Comparison of ENCODE assay signal across 12 cellular contexts in the genomic region with DNA sequence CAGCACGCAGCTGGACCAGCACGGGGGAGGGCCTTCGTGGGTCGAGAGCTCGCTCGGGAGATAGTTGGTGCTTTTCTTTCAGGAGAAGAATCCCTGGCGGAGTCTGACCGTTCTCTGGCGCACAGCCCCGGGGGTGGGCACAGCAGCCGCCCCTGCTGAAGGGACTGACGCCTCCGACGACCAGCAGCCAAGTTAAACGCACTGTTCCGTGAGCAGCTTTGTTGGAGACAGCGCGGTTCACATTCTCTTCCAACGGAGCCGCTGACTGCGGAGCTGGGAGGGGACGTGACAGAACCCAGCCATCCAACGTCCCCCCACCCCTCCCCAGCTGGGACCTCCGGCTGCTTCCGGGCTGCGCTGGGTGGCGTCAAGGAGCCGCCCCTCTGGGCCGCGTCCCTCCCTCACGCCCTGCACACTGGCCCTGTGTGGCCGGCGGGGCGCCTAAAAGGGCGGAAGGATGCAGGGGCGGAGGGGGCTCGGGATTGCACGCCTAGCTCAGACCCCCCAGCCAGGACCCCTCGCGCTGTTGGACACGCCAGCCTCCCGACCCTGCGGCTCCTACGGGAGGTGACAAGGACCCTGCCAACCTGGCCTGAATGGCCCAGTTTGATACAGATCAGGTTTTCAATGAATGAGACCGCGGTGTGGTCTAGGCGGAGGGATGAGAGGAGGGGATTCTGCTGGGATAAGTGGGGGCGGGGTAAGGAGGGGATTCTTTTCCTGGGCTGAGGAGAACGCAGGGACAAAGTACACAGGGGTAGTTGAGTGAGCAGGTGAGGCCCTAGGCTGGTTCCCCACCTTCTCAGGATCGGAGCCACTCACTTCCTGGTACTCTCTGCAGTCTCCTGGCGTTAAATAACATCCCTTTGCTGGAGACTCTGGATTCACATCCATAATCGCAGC. TPM values are rescaled to one million over a fixed set of nuclear protein-coding genes. Genes with fewer than 3 reads are reported as not detected.
DNase-seq lines count a peak whose midpoint lies in the region; ATAC-seq and TF ChIP-seq lines count a peak whose summit lies in the region.
"Had no signal": no experiment of that assay in that cellular context is flagged by ENCODE, and none has a peak within 500 bp of the region (broad histone marks: within the 10 kb centered on the region; RNA-seq: fewer than 3 reads in every experiment).

No MANE protein-coding gene starts in this region.

- H3K27me3 ChIP-seq in mammary epithelial cell (ENCODE audit: insufficient read depth, low read length) (no peaks in the 10 kb centered on the region), right cardiac atrium (ENCODE audit: control insufficient read depth, insufficient read depth) (no peaks in the 10 kb centered on the region), sigmoid colon (peaks cover 0 to 16% (median 0%) of the 10 kb centered on the region in 3 donors)

- BruUV-seq in mammary epithelial cell (replicated peaks; lab: Mats Ljungman, UMichigan): no TSS peak

- TF ChIP-seq CTCF in mammary epithelial cell (conservative IDR thresholded peaks at IDR 0.05 in 1 of 2, IDR thresholded peaks at IDR 0.05 in 1 of 2; ENCODE audit: extremely low read depth in 1 of 2, insufficient read depth in 1 of 2, low read depth in 1 of 2, low read length in 2 of 2) (no peak), sigmoid colon (IDR thresholded peaks at IDR 0.05) (no peak)

- in situ Hi-C loops in mammary epithelial cell (cut with MboI; ENCODE audit: low sequenced_read_pairs in 2 of 2): loop anchor here in 1 of 2 donors (25.0 kb wide), 1 partner anchor 338 kb away; no protein-coding TSS in a partner anchor

- CTCF ChIA-PET in mammary epithelial cell (lab: Charles Lee; ENCODE audit: low non-redundant PET): no interaction called here

- H3K9me3 ChIP-seq in mammary epithelial cell (replicated peaks; ENCODE audit: insufficient read depth, low read length) (no peaks in the 10 kb centered on the region), right cardiac atrium (ENCODE audit: control insufficient read depth, low read length) (no peaks in the 10 kb centered on the region), sigmoid colon (no peaks in the 10 kb centered on the region)

- peak overlapping the region; percentile 18 for H3K4me2 ChIP-seq in mammary epithelial cell (ENCODE audit: insufficient read depth, low read depth, low read length)

- H3K4me3 ChIP-seq in mammary epithelial cell (replicated peaks in 1 of 3; ENCODE audit: insufficient read depth in 1 of 3, low read depth in 2 of 3, low read length in 3 of 3): no peak overlapping the region
- peak overlapping the region; percentile 4 for H3K4me3 ChIP-seq in right cardiac atrium (ENCODE audit: low read length)
- H3K4me3 ChIP-seq in sigmoid colon: peak overlapping the region in 3 of 4 donors; percentile 34 to 47 (median 46)

- TF ChIP-seq POLR2A in sigmoid colon (IDR thresholded peaks at IDR 0.05): no peak

- peaks cover 4% of the 10 kb centered on the region for H3K4me1 ChIP-seq in mammary epithelial cell (ENCODE audit: insufficient read depth, low read length)
- no peaks in the 10 kb centered on the region for H3K4me1 ChIP-seq in right cardiac atrium (ENCODE audit: control insufficient read depth, insufficient read depth, low read length)
- peaks cover 0 to 7% (median 0%) of the 10 kb centered on the region in 4 donors for H3K4me1 ChIP-seq in sigmoid colon

- dilution Hi-C loops in mammary epithelial cell (cut with HindIII; ENCODE audit: low sequenced_read_pairs): no loop called here

- TF ChIP-seq EP300 in sigmoid colon (IDR thresholded peaks at IDR 0.05): no peak

- H3K27ac ChIP-seq in mammary epithelial cell (ENCODE audit: insufficient read depth, low read depth, low read length) (no peak overlapping the region), right cardiac atrium (ENCODE audit: low read length) (no peak overlapping the region), sigmoid colon (no peak overlapping the region)

- ATAC-seq in right cardiac atrium (peak; percentile 72 to 87), GM21786 (IDR thresholded peaks at IDR 0.05; ENCODE audit: unreplicated experiment) (no peak), GM21576 (IDR thresholded peaks at IDR 0.05; ENCODE audit: unreplicated experiment) (no peak)

- peaks cover 7% of the 10 kb centered on the region for H3K79me2 ChIP-seq in mammary epithelial cell (ENCODE audit: insufficient read depth, low read length)

- no peak overlapping the region for H2AFZ ChIP-seq in mammary epithelial cell (ENCODE audit: low read depth, low read length)

- peaks cover 3% of the 10 kb centered on the region for H3K36me3 ChIP-seq in mammary epithelial cell (ENCODE audit: insufficient read depth, low read length)
- H3K36me3 ChIP-seq in sigmoid colon: no peaks in the 10 kb centered on the region

- intact Hi-C loops in mammary epithelial cell (cut with micrococcal nuclease): no loop called here
- intact Hi-C loops in right cardiac atrium (cut with DNase I): no loop called here
- intact Hi-C loops in sigmoid colon (cut with DNase I): no loop called here

- 33% methylated on average over 6 of the region's 52 CpGs for WGBS in mammary epithelial cell (ENCODE audit: low coverage, missing lambda C conversion rate)
- WGBS in right cardiac atrium: 26% methylated on average over 52 of the region's 52 CpGs
- WGBS in sigmoid colon, 2 donors: 62 to 74% methylated on average over 52 of the region's 52 CpGs

- H4K20me1 ChIP-seq in mammary epithelial cell (ENCODE audit: insufficient read depth, low read length): no peaks in the 10 kb centered on the region

- peak; percentile 26 for DNase-seq in AG20443 (ENCODE audit: low spot score)
- no peak for DNase-seq in mammary epithelial cell
- DNase-seq in right cardiac atrium: peak; percentile 31 to 62 (median 52)
- DNase-seq in sigmoid colon: no peak
- no peak for DNase-seq in NCI-H82 (lab: John Stamatoyannopoulos, UW)
- DNase-seq in NCI-H146 (lab: John Stamatoyannopoulos, UW): no peak
- DNase-seq: amniotic stem cell, kidney glomerular epithelial cell, NCI-H2081 had no signal

- H3K9ac ChIP-seq in mammary epithelial cell (ENCODE audit: insufficient read depth, low read length): no peak overlapping the region

RNA-seq across cellular contexts. Expression of a gene that starts 36.4 kb away (rescaled TPM):
- total RNA-seq in mammary epithelial cell (1 to 10 TPM in 1 of 2 donors, under 1 TPM in 1; 0.71 to 1.2 TPM), right cardiac atrium (1 to 10 TPM; 1.4 to 6.8 (median 3.7) TPM), sigmoid colon (1 to 10 TPM in 3 of 4 donors, under 1 TPM in 1; 0.95 to 2.1 (median 1.4) TPM)
- polyA plus RNA-seq in mammary epithelial cell (3.6 TPM), right cardiac atrium (5.2 TPM), sigmoid colon (1 to 10 TPM in 2 of 3 donors, not detected in 1; 1.2 to 2.0 TPM)
- polyA minus RNA-seq in mammary epithelial cell: 10.1 TPM

RNA-seq across cellular contexts. Expression of a gene that starts 54.7 kb away (rescaled TPM):
- total RNA-seq in mammary epithelial cell: not detected
- polyA plus RNA-seq in mammary epithelial cell: not detected
- not detected for polyA minus RNA-seq in mammary epithelial cell
- not detected for total RNA-seq in right cardiac atrium
- not detected for polyA plus RNA-seq in right cardiac atrium
- total RNA-seq in sigmoid colon: not detected
- polyA plus RNA-seq in sigmoid colon: not detected
- total RNA-seq: osteocyte had no signal

Comparison
In these comparisons a context has a peak if more than half of its experiments do, and no peak if none do; other contexts are left out.
1. DNase-seq: peak in AG20443 (single experiment) and right cardiac atrium (3 of 3); none in mammary epithelial cell (single experiment), sigmoid colon (single experiment), NCI-H82 (single experiment) and NCI-H146 (single experiment).
2. H3K4me3 ChIP-seq: peak in right cardiac atrium (single experiment) and sigmoid colon (3 of 4); none in mammary epithelial cell (0 of 3).
3. ATAC-seq: peak in right cardiac atrium (2 of 2); none in GM21786 (single experiment) and GM21576 (single experiment).